Comparison of ENCODE assay signal across 8 cellular contexts in the genomic region with DNA sequence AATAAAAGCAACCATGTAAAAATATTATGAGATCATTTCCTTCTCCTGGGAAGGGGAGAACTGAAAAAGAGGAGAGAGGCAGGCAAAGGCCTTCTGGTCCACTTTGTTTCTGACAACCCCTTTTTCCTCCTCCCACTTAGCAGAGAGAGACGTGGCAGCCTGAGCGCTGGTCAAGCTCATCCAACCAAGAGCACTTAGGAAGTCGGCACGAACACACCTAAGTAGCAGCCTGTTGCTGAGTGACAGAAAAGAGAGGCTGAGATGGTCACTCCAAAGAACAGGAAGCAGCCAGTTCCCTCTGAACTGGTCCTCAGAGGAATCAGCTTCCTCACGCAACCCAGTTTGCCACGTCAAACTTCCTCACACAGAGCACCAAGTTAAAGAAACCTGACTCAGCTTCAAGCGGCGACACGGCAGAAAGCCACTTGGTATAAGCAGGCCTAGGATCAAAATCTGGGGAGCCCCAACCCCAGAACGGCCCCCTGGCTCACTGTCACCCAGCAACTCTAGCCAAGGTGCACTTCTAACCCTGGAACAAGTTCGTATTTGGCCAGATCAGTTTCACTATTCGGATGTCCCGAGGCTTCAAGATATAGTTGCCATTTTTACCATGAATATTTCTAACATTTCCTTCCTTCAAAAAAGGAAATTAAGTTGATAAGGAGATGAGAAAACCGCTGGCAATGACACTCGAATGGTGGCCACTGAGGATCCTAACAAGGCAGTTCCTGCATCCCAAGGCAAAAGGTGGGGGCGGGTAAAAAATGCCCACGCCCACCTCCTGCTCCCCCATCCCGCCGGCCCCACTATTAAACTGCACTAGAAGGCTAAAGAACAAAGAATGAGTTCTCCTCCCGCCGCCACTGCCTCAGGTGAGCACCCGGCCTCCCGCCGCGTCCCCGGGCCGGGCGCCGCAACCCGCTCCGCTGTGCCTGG. TPM values are rescaled to one million over a fixed set of nuclear protein-coding genes. Genes with fewer than 3 reads are reported as not detected.
DNase-seq lines count a peak whose midpoint lies in the region; ATAC-seq and TF ChIP-seq lines count a peak whose summit lies in the region.

No MANE protein-coding gene starts in this region.

- H3K4me1 ChIP-seq in Panc1 (ENCODE audit: control insufficient read depth, insufficient read depth, low read length) (peaks cover 8% of the 10 kb centered on the region), subcutaneous abdominal adipose tissue (ENCODE audit: control insufficient read depth in 5 of 5, insufficient read depth in 5 of 5, low read length in 5 of 5) (peaks cover 3 to 16% (median 16%) of the 10 kb centered on the region in 5 donors)

- peak overlapping the region; percentile 74 to 95 for H3K4me3 ChIP-seq in Panc1 (ENCODE audit: low read depth in 2 of 2, low read length in 2 of 2)
- H3K4me3 ChIP-seq in fibroblast of pulmonary artery (replicated peaks; ENCODE audit: low read depth, low read length): peak overlapping the region; percentile 80
- peak overlapping the region; percentile 71 to 97 (median 92) for H3K4me3 ChIP-seq in subcutaneous abdominal adipose tissue (ENCODE audit: low read depth in 1 of 5, low read length in 5 of 5)

- no peaks in the 10 kb centered on the region for H3K9me3 Mint-ChIP-seq in activated T-helper 17 cell treated with anti-CD3 and anti-CD28 coated beads, Interleukin-2, amount 50 U/mL, for 72 hours
- no peaks in the 10 kb centered on the region for H3K9me3 Mint-ChIP-seq in naive thymus-derived CD8-positive, alpha-beta T cell

- ATAC-seq in GM19351 (IDR thresholded peaks at IDR 0.05; ENCODE audit: unreplicated experiment) (peak; percentile 63), HG03442 (IDR thresholded peaks at IDR 0.05; ENCODE audit: unreplicated experiment) (peak; percentile 59), Panc1 (peak; percentile 70)
- ATAC-seq in activated T-helper 17 cell treated with anti-CD3 and anti-CD28 coated beads, Interleukin-2, amount 50 U/mL, for 72 hours (replicated peaks): peak; percentile 70
- ATAC-seq in naive thymus-derived CD8-positive, alpha-beta T cell: peak; percentile 40 to 41

- peaks cover 13% of the 10 kb centered on the region for H3K4me1 Mint-ChIP-seq in activated T-helper 17 cell treated with anti-CD3 and anti-CD28 coated beads, Interleukin-2, amount 50 U/mL, for 72 hours
- H3K4me1 Mint-ChIP-seq in naive thymus-derived CD8-positive, alpha-beta T cell: peaks cover 8 to 31% (median 21%) of the 10 kb centered on the region in 4 donors

- H3K27ac Mint-ChIP-seq in activated T-helper 17 cell treated with anti-CD3 and anti-CD28 coated beads, Interleukin-2, amount 50 U/mL, for 72 hours: peak overlapping the region; percentile 95
- peak overlapping the region; percentile 68 to 96 (median 92) for H3K27ac Mint-ChIP-seq in naive thymus-derived CD8-positive, alpha-beta T cell

- DNase-seq in COLO668 (lab: John Stamatoyannopoulos, UW; ENCODE audit: unreplicated experiment): peak; percentile 53
- DNase-seq in Panc1 (ENCODE audit: low read depth, low spot score): peak; percentile 35
- DNase-seq in fibroblast of pulmonary artery (ENCODE audit: low read depth): peak; percentile 87
- peak; percentile 8 to 64 (median 30) for DNase-seq in naive thymus-derived CD8-positive, alpha-beta T cell

- H3K36me3 ChIP-seq in Panc1 (ENCODE audit: control insufficient read depth, insufficient read depth, low read length): peaks cover 2% of the 10 kb centered on the region; the same call in 1 of the 2 replicates
- peaks cover 13 to 26% (median 19%) of the 10 kb centered on the region in 5 donors for H3K36me3 ChIP-seq in subcutaneous abdominal adipose tissue (ENCODE audit: control insufficient read depth in 5 of 5, insufficient read depth in 5 of 5, low read length in 5 of 5)

- intact Hi-C loops in Panc1 (cut with micrococcal nuclease; ENCODE audit: unreplicated experiment): no loop called here

- in situ Hi-C loops in Panc1 (cut with HindIII; ENCODE audit: low pct_unique_long_range_greater_than_20kb, low sequenced_read_pairs): no loop called here

- no TSS peak for BruUV-seq in Panc1 (replicated peaks; lab: Mats Ljungman, UMichigan)

- H3K27ac ChIP-seq in Panc1 (ENCODE audit: low read length) (peak overlapping the region; percentile 52), subcutaneous abdominal adipose tissue (ENCODE audit: low read depth, low read length) (peak overlapping the region; percentile 92)

- H3K36me3 Mint-ChIP-seq in activated T-helper 17 cell treated with anti-CD3 and anti-CD28 coated beads, Interleukin-2, amount 50 U/mL, for 72 hours (ENCODE audit: low read depth): peaks cover 52% of the 10 kb centered on the region
- peaks cover 4 to 18% (median 12%) of the 10 kb centered on the region in 3 donors for H3K36me3 Mint-ChIP-seq in naive thymus-derived CD8-positive, alpha-beta T cell

- H3K9me3 ChIP-seq in Panc1 (ENCODE audit: control insufficient read depth, insufficient read depth, low read depth, low read length) (no peaks in the 10 kb centered on the region), subcutaneous abdominal adipose tissue (ENCODE audit: control insufficient read depth in 5 of 5, low read length in 5 of 5) (no peaks in the 10 kb centered on the region)

- peak overlapping the region; percentile 79 to 96 (median 88) for H3K9ac ChIP-seq in subcutaneous abdominal adipose tissue (ENCODE audit: low read length in 5 of 5)

- CTCF ChIA-PET in Panc1 (lab: Charles Lee): no interaction called here

- TF ChIP-seq CTCF in Panc1 (IDR thresholded peaks at IDR 0.05) (no peak), fibroblast of pulmonary artery (IDR thresholded peaks at IDR 0.05; ENCODE audit: low read length, missing control alignments) (no peak)

- POLR2A ChIA-PET in Panc1 (lab: Charles Lee): interaction anchor here (0.6 kb wide), 2 partner anchors 18 to 102 kb away, joined by 3 read pairs; no protein-coding TSS in a partner anchor
- POLR2A ChIA-PET in naive thymus-derived CD8-positive, alpha-beta T cell (lab: Charles Lee): interaction anchor here (1.2 kb wide), 1 partner anchor 150 kb away, joined by 4 read pairs; a partner anchor contains a TSS

- H3K4me3 Mint-ChIP-seq in activated T-helper 17 cell treated with anti-CD3 and anti-CD28 coated beads, Interleukin-2, amount 50 U/mL, for 72 hours: peak overlapping the region; percentile 94
- peak overlapping the region; percentile 93 to 100 (median 100) for H3K4me3 Mint-ChIP-seq in naive thymus-derived CD8-positive, alpha-beta T cell

- H3K27me3 ChIP-seq in Panc1 (ENCODE audit: control insufficient read depth, insufficient read depth, low read length): no peaks in the 10 kb centered on the region
- H3K27me3 ChIP-seq in subcutaneous abdominal adipose tissue (ENCODE audit: control insufficient read depth in 5 of 5, insufficient read depth in 4 of 5, low read length in 5 of 5): no peaks in the 10 kb centered on the region

- H3K27me3 Mint-ChIP-seq in activated T-helper 17 cell treated with anti-CD3 and anti-CD28 coated beads, Interleukin-2, amount 50 U/mL, for 72 hours: no peaks in the 10 kb centered on the region
- H3K27me3 Mint-ChIP-seq in naive thymus-derived CD8-positive, alpha-beta T cell: peaks cover 0 to 4% (median 0%) of the 10 kb centered on the region in 5 donors

RNA-seq across cellular contexts. Expression of a gene that starts 0.7 kb away (rescaled TPM):
- total RNA-seq in Panc1 (2021; ENCODE audit: unreplicated experiment): 13.4 TPM
- 9.2 TPM for polyA plus RNA-seq in Panc1 (2012; ENCODE audit: insufficient read length)
- total RNA-seq in activated T-helper 17 cell treated with anti-CD3 and anti-CD28 coated beads, Interleukin-2, amount 50 U/mL, for 72 hours: 10 to 100 TPM; 29.8 to 45.1 TPM
- 10 to 100 TPM; 14.3 to 19.8 TPM for total RNA-seq in naive thymus-derived CD8-positive, alpha-beta T cell
- polyA plus RNA-seq in naive thymus-derived CD8-positive, alpha-beta T cell: 1 to 10 TPM; 7.2 to 9.8 (median 8.0) TPM

RNA-seq across cellular contexts. Expression of a gene that starts 53.4 kb away (rescaled TPM):
- 0.28 TPM for total RNA-seq in Panc1 (2021; ENCODE audit: unreplicated experiment)
- 0.02 TPM for polyA plus RNA-seq in Panc1 (2012; ENCODE audit: insufficient read length)
- under 1 TPM; 0.32 to 0.37 TPM for total RNA-seq in activated T-helper 17 cell treated with anti-CD3 and anti-CD28 coated beads, Interleukin-2, amount 50 U/mL, for 72 hours
- total RNA-seq in naive thymus-derived CD8-positive, alpha-beta T cell: 1 to 10 TPM in 1 of 2 experiments, under 1 TPM in 1; 0.99 to 1.0 TPM
- polyA plus RNA-seq in naive thymus-derived CD8-positive, alpha-beta T cell: under 1 TPM in 2 of 3 donors, not detected in 1; 0.15 to 0.31 TPM

Comparison
In these comparisons a context has a peak if more than half of its experiments do, and no peak if none do; other contexts are left out.
1. Peak in every context shown above with its lines: DNase-seq, ATAC-seq, H3K4me3 ChIP-seq and H3K27ac ChIP-seq.
2. DNase-seq: peak in every context shown above with its lines; median percentile 87 in fibroblast of pulmonary artery; 53 in COLO668; 35 in Panc1; 30 in naive thymus-derived CD8-positive, alpha-beta T cell.